Comparison of ENCODE assay signal across 15 cellular contexts in the genomic region with DNA sequence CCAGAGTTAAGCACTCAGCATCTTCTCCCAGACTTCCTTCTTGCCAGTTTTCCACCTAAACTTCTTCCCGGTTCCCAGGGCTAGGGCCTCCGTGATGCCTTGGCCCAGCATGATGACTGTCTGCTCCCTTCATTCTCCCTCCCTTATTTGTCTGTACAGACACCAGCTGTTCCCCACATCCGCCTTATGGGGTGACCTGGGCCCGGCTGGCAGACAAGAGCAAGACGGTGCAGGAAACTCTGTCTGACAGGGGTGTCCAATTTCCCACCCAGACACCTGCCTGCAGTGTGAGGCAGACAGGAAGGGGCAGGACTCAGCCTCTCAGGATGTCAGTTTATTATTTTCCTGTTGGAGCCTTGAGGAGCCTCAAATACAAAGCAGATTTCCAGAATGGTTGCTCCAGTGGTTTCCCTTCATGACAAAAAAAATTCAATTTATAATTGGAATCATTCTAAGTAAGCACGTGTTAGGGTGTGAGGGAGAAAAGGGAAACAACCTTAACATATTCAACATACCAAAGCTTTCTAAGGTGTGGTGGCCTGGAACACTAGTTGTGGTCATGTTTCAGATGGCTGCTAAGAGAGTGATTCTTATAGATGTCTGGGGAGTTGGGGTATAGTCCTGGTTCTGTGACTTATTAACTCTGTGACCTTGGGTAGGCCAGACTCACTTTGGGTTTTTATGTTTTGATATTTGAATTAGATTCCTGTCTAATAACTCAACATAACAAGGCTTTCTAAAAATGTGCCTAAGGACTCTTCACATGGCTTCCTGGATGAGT.
DNase-seq lines count a peak whose midpoint lies in the region; ATAC-seq, FAIRE-seq and TF ChIP-seq lines count a peak whose summit lies in the region.
"Had no signal": no experiment of that assay in that cellular context is flagged by ENCODE, and none has a peak within 500 bp of the region (broad histone marks: within the 10 kb centered on the region; RNA-seq: fewer than 3 reads in every experiment).

No MANE protein-coding gene starts in this region.

- H3K4me1 ChIP-seq in BLaER1 (peaks cover 20% of the 10 kb centered on the region), A673 (ENCODE audit: insufficient read depth, low read length, poor library complexity, severe bottlenecking) (no peaks in the 10 kb centered on the region)
- H3K4me1 ChIP-seq: Peyer's patch, prostate gland had no signal

- H3K9me3 ChIP-seq in BLaER1: no peaks in the 10 kb centered on the region
- H3K9me3 ChIP-seq in A673 (ENCODE audit: low read depth, low read length, poor library complexity, severe bottlenecking): no peaks in the 10 kb centered on the region
- H3K9me3 ChIP-seq: Peyer's patch, prostate gland had no signal

- peak overlapping the region; percentile 28; the same call in 1 of the 2 replicates for H3K4me2 ChIP-seq in BLaER1

- FAIRE-seq in bronchial epithelial cell (lab: Jason Lieb, UNC): no peak
- FAIRE-seq: K562, TTC549 had no signal

- no TSS peak for BruUV-seq in A673 (replicated peaks; lab: Mats Ljungman, UMichigan)

- POLR2A ChIA-PET in A673 (lab: Charles Lee; ENCODE audit: low non-redundant PET): no interaction called here

- H3K27me3 ChIP-seq in BLaER1 (no peaks in the 10 kb centered on the region), bronchial epithelial cell (ENCODE audit: control insufficient read depth, insufficient read depth, low read length) (no peaks in the 10 kb centered on the region), A673 (replicated peaks; ENCODE audit: insufficient read depth, low read depth, low read length, poor library complexity) (no peaks in the 10 kb centered on the region)
- H3K27me3 ChIP-seq: Peyer's patch had no signal

- ATAC-seq in GM21381 (IDR thresholded peaks at IDR 0.05; ENCODE audit: unreplicated experiment): peak; percentile 43
- ATAC-seq in HG03108 (IDR thresholded peaks at IDR 0.05; ENCODE audit: unreplicated experiment): peak; percentile 63
- ATAC-seq in Right ventricle myocardium inferior: no peak
- no peak for ATAC-seq in GM18873 (IDR thresholded peaks at IDR 0.05; ENCODE audit: low FRiP score, unreplicated experiment)
- ATAC-seq: K562 had no signal

- H3K9ac ChIP-seq in BLaER1: no peak overlapping the region

- CTCF ChIA-PET in A673 (lab: Charles Lee): no interaction called here

- DNase-seq in bronchial epithelial cell (ENCODE audit: low read depth) (peak; percentile 77), NCI-H526 (lab: John Stamatoyannopoulos, UW) (no peak), A673 (ENCODE audit: low spot score) (no peak), Right ventricle myocardium inferior (ENCODE audit: missing footprints) (no peak)
- DNase-seq: DND-41; effector CD8-positive, alpha-beta T cell; Peyer's patch; stimulated activated CD4-positive, alpha-beta T cell treated with anti-CD3 and anti-CD28 coated beads, Interleukin-4, amount 100 ng/mL, for 4 hours had no signal

- TF ChIP-seq CTCF in bronchial epithelial cell (IDR thresholded peaks at IDR 0.05; ENCODE audit: insufficient read depth, low read length, severe bottlenecking) (no peak), A673 (conservative IDR thresholded peaks at IDR 0.05; ENCODE audit: low read depth, low read length) (no peak)

- no peaks in the 10 kb centered on the region for H4K20me1 ChIP-seq in BLaER1

- H3K27ac ChIP-seq in BLaER1: no peak overlapping the region
- H3K27ac ChIP-seq in A673 (ENCODE audit: low read depth, low read length, poor library complexity, severe bottlenecking): no peak overlapping the region
- H3K27ac ChIP-seq: Peyer's patch, prostate gland had no signal

- H3K4me3 ChIP-seq in BLaER1 (no peak overlapping the region), bronchial epithelial cell (ENCODE audit: low read depth, low read length) (no peak overlapping the region), A673 (ENCODE audit: low read depth, low read length, poor library complexity, severe bottlenecking) (no peak overlapping the region)
- H3K4me3 ChIP-seq: K562, Peyer's patch, prostate gland had no signal

- intact Hi-C loops in A673 (cut with micrococcal nuclease; ENCODE audit: unreplicated experiment): no loop called here
- intact Hi-C loops in Right ventricle myocardium inferior (cut with DNase I): no loop called here

- H3K36me3 ChIP-seq in BLaER1: no peaks in the 10 kb centered on the region
- H3K36me3 ChIP-seq in bronchial epithelial cell (ENCODE audit: control insufficient read depth, insufficient read depth, low read length): no peaks in the 10 kb centered on the region
- H3K36me3 ChIP-seq in A673 (ENCODE audit: insufficient read depth, low read length, poor library complexity, severe bottlenecking): peaks cover 80% of the 10 kb centered on the region
- H3K36me3 ChIP-seq: Peyer's patch, prostate gland had no signal

Comparison
In these comparisons a context has a peak if more than half of its experiments do, and no peak if none do; other contexts are left out.
1. ATAC-seq: peak in GM21381 (single experiment) and HG03108 (single experiment); none in Right ventricle myocardium inferior (single experiment) and GM18873 (single experiment).